In the genomic region with DNA sequence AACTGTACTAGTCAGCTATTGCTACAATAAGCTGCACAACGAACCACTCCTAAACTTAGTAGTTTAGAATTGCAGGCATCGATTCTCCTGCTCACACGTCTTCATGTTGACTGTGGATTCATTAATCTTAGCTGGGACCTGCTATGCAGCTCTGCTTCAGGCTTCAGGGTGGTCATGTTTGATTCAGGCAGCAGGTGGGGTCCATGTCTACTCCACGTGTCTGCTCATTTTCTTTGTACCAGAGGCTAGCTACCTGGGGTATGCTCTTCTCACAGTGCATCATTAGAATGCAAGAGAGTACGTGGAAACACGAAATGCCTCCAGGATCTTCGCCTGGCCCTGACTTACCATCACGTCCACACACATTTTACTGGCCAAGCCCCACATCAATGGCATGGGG, we compare ENCODE assay signal across 1 cellular context.
A peak's percentile ranks its signal among the peaks of the same experiment; 100 is the strongest.
TF ChIP-seq lines count a peak whose summit lies in the region.

No MANE protein-coding gene starts in this region.

TF ChIP-seq in HepG2, 621 proteins besides CTCF, POLR2A, EP300 and RAD21 (continued from another document):
- TF ChIP-seq, protein P1, sequence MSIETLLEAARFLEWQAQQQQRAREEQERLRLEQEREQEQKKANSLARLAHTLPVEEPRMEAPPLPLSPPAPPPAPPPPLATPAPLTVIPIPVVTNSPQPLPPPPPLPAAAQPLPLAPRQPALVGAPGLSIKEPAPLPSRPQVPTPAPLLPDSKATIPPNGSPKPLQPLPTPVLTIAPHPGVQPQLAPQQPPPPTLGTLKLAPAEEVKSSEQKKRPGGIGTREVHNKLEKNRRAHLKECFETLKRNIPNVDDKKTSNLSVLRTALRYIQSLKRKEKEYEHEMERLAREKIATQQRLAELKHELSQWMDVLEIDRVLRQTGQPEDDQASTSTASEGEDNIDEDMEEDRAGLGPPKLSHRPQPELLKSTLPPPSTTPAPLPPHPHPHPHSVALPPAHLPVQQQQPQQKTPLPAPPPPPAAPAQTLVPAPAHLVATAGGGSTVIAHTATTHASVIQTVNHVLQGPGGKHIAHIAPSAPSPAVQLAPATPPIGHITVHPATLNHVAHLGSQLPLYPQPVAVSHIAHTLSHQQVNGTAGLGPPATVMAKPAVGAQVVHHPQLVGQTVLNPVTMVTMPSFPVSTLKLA (IDR thresholded peaks at IDR 0.05) = peak; percentile 73
TF ChIP-seq in HepG2: peak in this region for 1.
